ENCODE assay signal across 14 cellular contexts in genomic region chr5:39569857-39570256, GRCh38.
A peak's percentile ranks its signal among the peaks of the same experiment; 100 is the strongest.
DNase-seq lines count a peak whose midpoint lies in the region; ATAC-seq and TF ChIP-seq lines count a peak whose summit lies in the region.
"Had no signal": no experiment of that assay in that cellular context is flagged by ENCODE, and none has a peak within 500 bp of the region (broad histone marks: within the 10 kb centered on the region; RNA-seq: fewer than 3 reads in every experiment).

No MANE protein-coding gene starts in this region.

- H3K4me3 ChIP-seq in ACC112 (ENCODE audit: low read depth, low read length) (no peak overlapping the region), OCI-LY3 (ENCODE audit: low read length) (peak overlapping the region; percentile 57; the same call in 1 of the 2 replicates), hepatocyte (no peak overlapping the region), mucosa of descending colon (no peak overlapping the region), mammary epithelial cell (replicated peaks in 1 of 3; ENCODE audit: insufficient read depth in 1 of 3, low read depth in 2 of 3, low read length in 3 of 3) (no peak overlapping the region)
- H3K4me3 ChIP-seq: Peyer's patch, SJSA1 had no signal

- no peak overlapping the region for H3K27ac ChIP-seq in ACC112 (ENCODE audit: low read depth, low read length)
- no peak overlapping the region for H3K27ac ChIP-seq in OCI-LY3 (ENCODE audit: low read length)
- peak overlapping the region; percentile 31 for H3K27ac ChIP-seq in hepatocyte
- H3K27ac ChIP-seq in mammary epithelial cell (ENCODE audit: insufficient read depth, low read depth, low read length) = no peak overlapping the region
- H3K27ac ChIP-seq: KMS-11, Peyer's patch, SJSA1 had no signal

- H3K79me2 ChIP-seq in ACC112 (ENCODE audit: control insufficient read depth, insufficient read depth, low read length, unreplicated experiment) = no peaks in the 10 kb centered on the region
- H3K79me2 ChIP-seq in OCI-LY3 (ENCODE audit: low read length) = no peaks in the 10 kb centered on the region
- no peaks in the 10 kb centered on the region for H3K79me2 ChIP-seq in hepatocyte
- H3K79me2 ChIP-seq in mammary epithelial cell (ENCODE audit: insufficient read depth, low read length) = no peaks in the 10 kb centered on the region

- no TSS peak for BruUV-seq in mammary epithelial cell (replicated peaks; lab: Mats Ljungman, UMichigan)

- in situ Hi-C loops in mammary epithelial cell (cut with MboI; ENCODE audit: low sequenced_read_pairs in 2 of 2) = loop anchor here in 1 of 2 donors (25.0 kb wide), 1 partner anchor 433 kb away; no protein-coding TSS in a partner anchor

- H3K27me3 ChIP-seq in ACC112 (ENCODE audit: insufficient read depth, low read length) = no peaks in the 10 kb centered on the region
- 0 out of 2 replicates have a peak, but pooled peaks cover 7% of the 10 kb centered on the region for H3K27me3 ChIP-seq in OCI-LY3 (ENCODE audit: low read depth, low read length)
- peaks cover 2% of the 10 kb centered on the region for H3K27me3 ChIP-seq in hepatocyte
- H3K27me3 ChIP-seq in mammary epithelial cell (ENCODE audit: insufficient read depth, low read length) = no peaks in the 10 kb centered on the region
- H3K27me3 ChIP-seq: BE2C, Peyer's patch, SJSA1 had no signal

- dilution Hi-C loops in mammary epithelial cell (cut with HindIII; ENCODE audit: low sequenced_read_pairs) = no loop called here

- DNase-seq in hepatocyte (ENCODE audit: low spot score) (no peak), mucosa of descending colon (no peak), mammary epithelial cell (no peak), DMS153 (lab: John Stamatoyannopoulos, UW) (no peak)
- no peak for DNase-seq in NK-92 treated with Interleukin-12 subunit alpha and Interleukin-12 subunit beta, amount 100 ng/mL, for 24 hours (lab: John Stamatoyannopoulos, UW)
- DNase-seq: BE2C, NCI-H1436, NCI-H524 treated with DMSO at 0.1 percent for 48 hours, Peyer's patch had no signal

- TF ChIP-seq CTCF in OCI-LY3 (IDR thresholded peaks at IDR 0.05; ENCODE audit: low read depth, low read length) = no peak
- no peak for TF ChIP-seq CTCF in hepatocyte (IDR thresholded peaks at IDR 0.05; ENCODE audit: poor library complexity)
- TF ChIP-seq CTCF in mucosa of descending colon (IDR thresholded peaks at IDR 0.05) = no peak
- TF ChIP-seq CTCF in mammary epithelial cell (conservative IDR thresholded peaks at IDR 0.05 in 1 of 2, IDR thresholded peaks at IDR 0.05 in 1 of 2; ENCODE audit: extremely low read depth in 1 of 2, insufficient read depth in 1 of 2, low read depth in 1 of 2, low read length in 2 of 2) = no peak

- no peak overlapping the region for H3K9ac ChIP-seq in OCI-LY3 (ENCODE audit: low read length)
- no peak overlapping the region for H3K9ac ChIP-seq in mammary epithelial cell (ENCODE audit: insufficient read depth, low read length)
- H3K9ac ChIP-seq: KMS-11 had no signal

- CTCF ChIA-PET in mammary epithelial cell (lab: Charles Lee; ENCODE audit: low non-redundant PET) = no interaction called here

- H3K4me1 ChIP-seq in ACC112 (ENCODE audit: control insufficient read depth, insufficient read depth, low read length, unreplicated experiment) (no peaks in the 10 kb centered on the region), OCI-LY3 (ENCODE audit: low read length) (peaks cover 9% of the 10 kb centered on the region; the same call in 1 of the 2 replicates), hepatocyte (ENCODE audit: insufficient read depth) (no peaks in the 10 kb centered on the region), mucosa of descending colon (ENCODE audit: low read depth) (no peaks in the 10 kb centered on the region), mammary epithelial cell (ENCODE audit: insufficient read depth, low read length) (no peaks in the 10 kb centered on the region)
- H3K4me1 ChIP-seq: BE2C, Peyer's patch, SJSA1 had no signal

- H3K36me3 ChIP-seq in ACC112 (ENCODE audit: insufficient read depth, low read length) (no peaks in the 10 kb centered on the region), OCI-LY3 (replicated peaks; ENCODE audit: low read depth, low read length) (no peaks in the 10 kb centered on the region), hepatocyte (replicated peaks; ENCODE audit: insufficient read depth, low read depth) (no peaks in the 10 kb centered on the region), mucosa of descending colon (ENCODE audit: low read depth) (no peaks in the 10 kb centered on the region), mammary epithelial cell (ENCODE audit: insufficient read depth, low read length) (no peaks in the 10 kb centered on the region)
- H3K36me3 ChIP-seq: BE2C, Peyer's patch, SJSA1 had no signal

- H2AFZ ChIP-seq in ACC112 (ENCODE audit: low read length, unreplicated experiment) (peak overlapping the region; percentile 19), OCI-LY3 (ENCODE audit: low read depth, low read length) (0 out of 2 replicates have a peak overlapping the region, but pooled peaks have one; percentile 71), hepatocyte (no peak overlapping the region), mammary epithelial cell (ENCODE audit: low read depth, low read length) (no peak overlapping the region)

- no peaks in the 10 kb centered on the region for H3K9me3 ChIP-seq in OCI-LY3 (ENCODE audit: insufficient read depth, low read length)
- H3K9me3 ChIP-seq in hepatocyte (ENCODE audit: low read depth) = no peaks in the 10 kb centered on the region
- no peaks in the 10 kb centered on the region for H3K9me3 ChIP-seq in mucosa of descending colon
- H3K9me3 ChIP-seq in mammary epithelial cell (replicated peaks; ENCODE audit: insufficient read depth, low read length) = no peaks in the 10 kb centered on the region
- H3K9me3 ChIP-seq: BE2C, Caco-2, Peyer's patch, SJSA1 had no signal

- intact Hi-C loops in mucosa of descending colon (cut with DNase I, micrococcal nuclease) (loop anchor here in 1 of 2 donors (10.0 kb wide), 2 partner anchors 195 to 375 kb away; no protein-coding TSS in a partner anchor), mammary epithelial cell (cut with micrococcal nuclease) (loop anchor here (1.0 to 10.0 kb wide), 5 partner anchors 194 to 1305 kb away; partner anchors contain the start of gene FYB1)

- WGBS in hepatocyte (ENCODE audit: low lambda C conversion rate, missing lambda C conversion rate) = 45% methylated on average over 3 of the region's 3 CpGs
- 72% methylated on average over 3 of the region's 3 CpGs for WGBS in mammary epithelial cell (ENCODE audit: low coverage, missing lambda C conversion rate)

- H3K4me2 ChIP-seq in OCI-LY3 (ENCODE audit: low read length) (peak overlapping the region; percentile 65), hepatocyte (peak overlapping the region; percentile 10), mammary epithelial cell (ENCODE audit: insufficient read depth, low read depth, low read length) (no peak overlapping the region)
- H3K4me2 ChIP-seq: KMS-11 had no signal

- ATAC-seq in mucosa of descending colon = peak; percentile 17

- no peaks in the 10 kb centered on the region for H3K9me2 ChIP-seq in hepatocyte (replicated peaks; ENCODE audit: insufficient read depth)

- no peaks in the 10 kb centered on the region for H4K20me1 ChIP-seq in OCI-LY3 (ENCODE audit: insufficient read depth, low read length)
- H4K20me1 ChIP-seq in hepatocyte (ENCODE audit: insufficient read depth, poor library complexity, severe bottlenecking) = no peaks in the 10 kb centered on the region
- H4K20me1 ChIP-seq in mammary epithelial cell (ENCODE audit: insufficient read depth, low read length) = no peaks in the 10 kb centered on the region

Comparison
In these comparisons a context has a peak if more than half of its experiments do, and no peak if none do; other contexts are left out.
1. H2AFZ ChIP-seq: peak in ACC112 (single experiment) and OCI-LY3 (single experiment); none in hepatocyte (single experiment) and mammary epithelial cell (single experiment).